In genomic region chr7:20647908-20648776, GRCh38 we compare ENCODE assay signal across 9 cellular contexts. TPM values are rescaled to one million over a fixed set of nuclear protein-coding genes. Genes with fewer than 3 reads are reported as not detected.
DNase-seq lines count a peak whose midpoint lies in the region; ATAC-seq and TF ChIP-seq lines count a peak whose summit lies in the region.
"Had no signal": no experiment of that assay in that cellular context is flagged by ENCODE, and none has a peak within 500 bp of the region (broad histone marks: within the 10 kb centered on the region; RNA-seq: fewer than 3 reads in every experiment).

No MANE protein-coding gene starts in this region.

- ATAC-seq in GM18868 (IDR thresholded peaks at IDR 0.05; ENCODE audit: unreplicated experiment) (peak; percentile 80), HG03025 (IDR thresholded peaks at IDR 0.05; ENCODE audit: low FRiP score, unreplicated experiment) (no peak), left lobe of liver (no peak)

- H3K27ac ChIP-seq in brain microvascular endothelial cell = no peak overlapping the region

- H3K36me3 ChIP-seq in brain microvascular endothelial cell (replicated peaks) = no peaks in the 10 kb centered on the region

- DNase-seq in AG09319 (ENCODE audit: extremely low read depth, low read depth) = no peak
- peak; percentile 33 for DNase-seq in LoVo (ENCODE audit: low spot score)
- no peak for DNase-seq in brain microvascular endothelial cell
- DNase-seq in renal cortical epithelial cell (ENCODE audit: low read depth) = peak; percentile 58
- DNase-seq in left lobe of liver (ENCODE audit: low spot score) = no peak
- DNase-seq in GF-D8 (lab: John Stamatoyannopoulos, UW) = no peak

- H3K27me3 ChIP-seq in brain microvascular endothelial cell (replicated peaks) = no peaks in the 10 kb centered on the region

- TF ChIP-seq CTCF in AG09319 (IDR thresholded peaks at IDR 0.05; ENCODE audit: low read depth, low read length) (peak; percentile 22), brain microvascular endothelial cell (IDR thresholded peaks at IDR 0.05; ENCODE audit: low read depth, low read length, missing control alignments) (peak; percentile 74)

- in situ Hi-C loops in brain microvascular endothelial cell (cut with HindIII; ENCODE audit: low pct_ligation_motif_present, low sequenced_read_pairs) = no loop called here

- H3K4me3 ChIP-seq in brain microvascular endothelial cell (ENCODE audit: low read depth, low read length) = no peak overlapping the region

RNA-seq across cellular contexts. Expression of gene ABCB5, which starts 32.7 kb away (rescaled TPM):
- total RNA-seq in renal cortical epithelial cell (0.10 TPM in 1 of 2 replicates, not detected in the other), left lobe of liver (not detected)
- total RNA-seq: temporal lobe had no signal

Comparison
In these comparisons a context has a peak if more than half of its experiments do, and no peak if none do; other contexts are left out.
1. DNase-seq: peak in LoVo (single experiment) and renal cortical epithelial cell (single experiment); none in AG09319 (single experiment), brain microvascular endothelial cell (single experiment), left lobe of liver (single experiment) and GF-D8 (single experiment).